In the genomic region with DNA sequence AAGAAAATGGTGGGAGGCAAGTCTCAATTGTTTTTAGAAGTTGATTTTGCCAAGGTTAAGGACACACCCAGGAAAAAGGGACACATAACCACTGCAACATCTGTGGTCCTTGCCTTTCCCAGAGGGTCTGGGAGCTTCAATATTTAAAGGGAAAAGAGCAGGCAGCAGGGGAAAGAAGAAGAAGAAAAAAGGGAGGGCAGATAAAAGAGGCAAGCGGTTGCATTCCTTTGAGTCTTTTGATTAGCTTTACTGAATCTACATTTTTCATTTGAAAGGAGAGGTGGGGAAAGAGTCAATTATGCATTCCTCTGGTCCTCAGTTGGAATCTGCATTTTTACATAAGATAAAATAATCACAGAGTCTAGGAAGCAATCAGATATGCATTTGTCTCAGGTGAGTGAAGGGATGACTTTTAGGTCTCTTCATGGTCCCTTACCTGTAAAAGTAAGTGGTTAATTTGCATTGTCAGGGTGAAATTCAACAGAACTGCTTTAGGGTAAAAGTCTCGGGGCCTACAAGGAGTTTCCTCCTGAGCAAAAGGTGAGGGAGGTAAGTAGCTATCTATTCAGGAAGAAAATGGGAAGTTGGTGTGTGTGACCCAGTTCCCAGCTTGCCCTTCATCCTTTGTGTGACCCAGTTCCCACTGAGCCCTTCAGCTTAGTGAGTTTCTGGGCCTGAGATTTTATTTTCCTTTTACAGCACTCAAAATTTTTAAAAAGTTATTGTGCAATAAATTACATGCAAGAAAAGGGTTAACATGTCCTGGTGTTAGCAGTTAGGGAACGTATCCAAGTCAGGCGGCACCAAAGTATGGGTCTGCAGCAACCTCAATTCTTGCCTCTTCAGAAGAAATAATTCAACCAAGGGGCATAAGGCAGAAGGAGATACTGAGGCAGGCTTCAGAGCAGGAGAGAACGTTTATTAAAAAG, we compare ENCODE assay signal across 2 cellular contexts.
TF ChIP-seq lines count a peak whose summit lies in the region.

No MANE protein-coding gene starts in this region.

TF ChIP-seq in HepG2, 621 proteins besides CTCF, POLR2A, EP300 and RAD21:
- TF ChIP-seq CBFB (CRISPR knock-in tag; IDR thresholded peaks at IDR 0.05) (no peak), NR2F1 (CRISPR knock-in tag; IDR thresholded peaks at IDR 0.05) (no peak), ZNF432 (CRISPR knock-in tag; IDR thresholded peaks at IDR 0.05; ENCODE audit: borderline replicate concordance) (no peak), ZNF850 (CRISPR knock-in tag; conservative IDR thresholded peaks at IDR 0.05) (no peak), ZBTB42 (CRISPR knock-in tag; IDR thresholded peaks at IDR 0.05) (no peak), CEBPB (IDR thresholded peaks at IDR 0.05; ENCODE audit: borderline replicate concordance, low read depth, low read length) (peak; percentile 46; the same call in 1 of the 2 replicates), ZNF546 (CRISPR knock-in tag; conservative IDR thresholded peaks at IDR 0.05) (no peak)
- TF ChIP-seq, protein P1, sequence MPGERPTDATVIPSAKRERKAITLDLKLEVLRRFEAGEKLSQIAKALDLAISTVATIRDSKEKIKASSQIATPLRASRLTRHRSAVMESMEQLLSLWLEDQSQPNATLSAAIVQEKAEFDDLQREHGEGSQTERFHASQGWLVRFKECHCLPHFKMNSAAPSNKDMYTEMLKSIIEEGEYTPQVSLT (CRISPR knock-in tag; IDR thresholded peaks at IDR 0.05; ENCODE audit: borderline replicate concordance, low read depth) = no peak

TF ChIP-seq in WTC11, 78 proteins besides CTCF, POLR2A, EP300 and RAD21:
- TF ChIP-seq ZNF317 (CRISPR knock-in tag; IDR thresholded peaks at IDR 0.05; ENCODE audit: borderline replicate concordance, low read depth) = no peak
- 0 out of 2 replicates have a peak, but pooled peaks have one; percentile 27 for TF ChIP-seq SP1 (CRISPR knock-in tag; conservative IDR thresholded peaks at IDR 0.05)
- 0 out of 2 replicates have a peak, but pooled peaks have one; percentile 44 for TF ChIP-seq TEAD1 (CRISPR knock-in tag; IDR thresholded peaks at IDR 0.05)
